In the genomic region with DNA sequence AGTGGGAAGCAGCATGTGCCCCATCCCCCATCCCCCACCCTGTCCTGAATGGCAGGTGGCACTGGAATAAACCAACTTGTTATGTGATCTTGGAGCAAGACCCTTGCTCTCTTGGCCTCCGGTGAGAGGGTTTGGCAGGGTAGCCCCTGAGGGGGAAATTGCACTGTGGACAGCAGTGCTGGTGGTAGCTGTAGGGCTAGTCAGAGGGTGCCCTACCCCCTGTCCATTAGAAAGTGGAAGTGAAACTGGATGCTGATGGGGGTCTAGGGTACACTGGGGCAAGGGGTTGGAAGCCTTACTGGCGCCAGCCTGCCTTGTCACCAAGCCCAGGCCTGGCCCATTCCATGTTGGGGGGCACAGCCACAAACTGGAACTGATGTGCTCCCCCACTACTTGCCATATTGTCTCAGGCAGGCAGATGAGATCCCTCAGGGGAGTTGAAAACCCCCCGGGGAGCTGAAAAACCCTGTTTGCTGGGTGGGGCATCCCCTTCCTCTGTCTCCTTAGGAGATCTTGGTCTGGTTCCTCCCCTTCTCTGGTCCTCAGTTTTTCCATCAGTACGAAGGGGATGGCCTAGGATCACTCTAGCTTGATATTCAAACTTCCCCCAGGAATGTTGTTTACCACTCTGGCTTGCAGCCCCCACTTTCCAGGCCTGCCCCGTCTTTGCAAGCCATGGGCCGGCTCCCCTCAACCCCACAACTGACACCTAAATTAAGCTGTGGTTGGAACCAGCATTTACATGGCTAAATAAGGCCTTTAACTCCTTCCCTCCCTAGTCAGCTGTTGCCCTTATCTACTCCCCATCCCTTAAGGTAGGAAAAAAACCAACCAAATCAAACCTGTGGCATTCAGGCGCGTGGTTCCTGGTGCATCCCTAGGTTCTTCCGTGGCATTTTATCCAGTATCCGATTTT, we compare ENCODE assay signal across 8 cellular contexts. TPM values are rescaled to one million over a fixed set of nuclear protein-coding genes. Genes with fewer than 3 reads are reported as not detected.
A peak's percentile ranks its signal among the peaks of the same experiment; 100 is the strongest.
DNase-seq lines count a peak whose midpoint lies in the region; ATAC-seq lines count a peak whose summit lies in the region.

No MANE protein-coding gene starts in this region.

- H3K79me2 ChIP-seq in Karpas-422 (ENCODE audit: low read length), result no peaks in the 10 kb centered on the region

- H3K27ac ChIP-seq in BLaER1 treated with 17β-estradiol and CSF1 and Interleukin-3, amounts not matched to agents 10 nM and 100 nM, result peak overlapping the region in 8 of 11 experiments; percentile 0 to 70 (median 62); a peak in 13 of 22 replicates
- H3K27ac ChIP-seq in Karpas-422 (ENCODE audit: low read length), result no peak overlapping the region
- H3K27ac ChIP-seq in layer of hippocampus (ENCODE audit: low read depth, low read length), result peak overlapping the region; percentile 83

- peaks cover 60 to 97% (median 91%) of the 10 kb centered on the region in 10 experiments for H3K4me1 ChIP-seq in BLaER1 treated with 17β-estradiol and CSF1 and Interleukin-3, amounts not matched to agents 10 nM and 100 nM
- peaks cover 31% of the 10 kb centered on the region for H3K4me1 ChIP-seq in Karpas-422 (ENCODE audit: low read length)

- H3K9me3 ChIP-seq in BLaER1 treated with 17β-estradiol and CSF1 and Interleukin-3, amounts not matched to agents 10 nM and 100 nM (replicated peaks in 1 of 11), result no peaks in the 10 kb centered on the region
- no peaks in the 10 kb centered on the region for H3K9me3 ChIP-seq in Karpas-422 (ENCODE audit: low read length)

- H3K4me3 ChIP-seq in BLaER1 treated with 17β-estradiol and CSF1 and Interleukin-3, amounts not matched to agents 10 nM and 100 nM, result peak overlapping the region in 9 of 10 experiments; percentile 67 to 84 (median 73); a peak in 19 of 20 replicates
- H3K4me3 ChIP-seq in Karpas-422 (ENCODE audit: low read length), result peak overlapping the region; percentile 28; the same call in 1 of the 2 replicates

- peaks cover 0 to 7% (median 0%) of the 10 kb centered on the region in 11 experiments; a peak in 2 of 22 replicates for H3K36me3 ChIP-seq in BLaER1 treated with 17β-estradiol and CSF1 and Interleukin-3, amounts not matched to agents 10 nM and 100 nM
- H3K36me3 ChIP-seq in Karpas-422 (ENCODE audit: insufficient read depth, low read length), result no peaks in the 10 kb centered on the region

- H4K20me1 ChIP-seq in BLaER1 treated with 17β-estradiol and CSF1 and Interleukin-3, amounts not matched to agents 10 nM and 100 nM, result no peaks in the 10 kb centered on the region; a peak in 4 of 22 replicates
- H4K20me1 ChIP-seq in Karpas-422 (ENCODE audit: insufficient read depth, low read depth, low read length), result no peaks in the 10 kb centered on the region

- peak overlapping the region in 8 of 11 experiments; percentile 65 to 84 (median 76); a peak in 14 of 22 replicates for H3K9ac ChIP-seq in BLaER1 treated with 17β-estradiol and CSF1 and Interleukin-3, amounts not matched to agents 10 nM and 100 nM
- peak overlapping the region; percentile 28; the same call in 1 of the 2 replicates for H3K9ac ChIP-seq in Karpas-422 (ENCODE audit: low read length)

- H3K27me3 ChIP-seq in BLaER1 treated with 17β-estradiol and CSF1 and Interleukin-3, amounts not matched to agents 10 nM and 100 nM, result peaks cover 0 to 9% (median 0%) of the 10 kb centered on the region in 11 experiments; a peak in 5 of 22 replicates
- H3K27me3 ChIP-seq in Karpas-422 (ENCODE audit: low read length) (no peaks in the 10 kb centered on the region), layer of hippocampus (ENCODE audit: control insufficient read depth, insufficient read depth, low read length) (peaks cover 2% of the 10 kb centered on the region)

- no peak overlapping the region for H2AFZ ChIP-seq in Karpas-422 (ENCODE audit: low read length)

- no peaks in the 10 kb centered on the region for H3K9me2 ChIP-seq in Karpas-422 (replicated peaks; ENCODE audit: insufficient read depth, low read length)

- peak; percentile 43 for ATAC-seq in GM21529 (IDR thresholded peaks at IDR 0.05; ENCODE audit: unreplicated experiment)

- DNase-seq in Karpas-422, result peak; percentile 58
- DNase-seq in NCI-H2107 treated with DMSO at 0.1 percent for 48 hours (lab: John Stamatoyannopoulos, UW; ENCODE audit: unreplicated experiment), result no peak
- DNase-seq in T-helper 1 cell, result no peak
- no peak for DNase-seq in NCI-H526 (lab: John Stamatoyannopoulos, UW)
- no peak for DNase-seq in NCI-H2196 (lab: John Stamatoyannopoulos, UW; ENCODE audit: unreplicated experiment)

- H3K4me2 ChIP-seq in BLaER1 treated with 17β-estradiol and CSF1 and Interleukin-3, amounts not matched to agents 10 nM and 100 nM, result peak overlapping the region; percentile 97 to 100 (median 100)
- peak overlapping the region; percentile 40 for H3K4me2 ChIP-seq in Karpas-422 (ENCODE audit: low read depth, low read length, poor library complexity, severe bottlenecking)

RNA-seq across cellular contexts. Expression of a gene that starts 14.4 kb away (rescaled TPM):
- total RNA-seq in Karpas-422 (2014; rRNA removed; shearing (Covaris generic); ENCODE audit: low replicate concordance), result not detected in 2 replicates

RNA-seq across cellular contexts. Expression of a gene that starts 35.0 kb away (rescaled TPM):
- total RNA-seq in Karpas-422 (2014; rRNA removed; shearing (Covaris generic); ENCODE audit: low replicate concordance), result not detected in 2 replicates
